ENCODE assay signal across 8 cellular contexts in the genomic region with DNA sequence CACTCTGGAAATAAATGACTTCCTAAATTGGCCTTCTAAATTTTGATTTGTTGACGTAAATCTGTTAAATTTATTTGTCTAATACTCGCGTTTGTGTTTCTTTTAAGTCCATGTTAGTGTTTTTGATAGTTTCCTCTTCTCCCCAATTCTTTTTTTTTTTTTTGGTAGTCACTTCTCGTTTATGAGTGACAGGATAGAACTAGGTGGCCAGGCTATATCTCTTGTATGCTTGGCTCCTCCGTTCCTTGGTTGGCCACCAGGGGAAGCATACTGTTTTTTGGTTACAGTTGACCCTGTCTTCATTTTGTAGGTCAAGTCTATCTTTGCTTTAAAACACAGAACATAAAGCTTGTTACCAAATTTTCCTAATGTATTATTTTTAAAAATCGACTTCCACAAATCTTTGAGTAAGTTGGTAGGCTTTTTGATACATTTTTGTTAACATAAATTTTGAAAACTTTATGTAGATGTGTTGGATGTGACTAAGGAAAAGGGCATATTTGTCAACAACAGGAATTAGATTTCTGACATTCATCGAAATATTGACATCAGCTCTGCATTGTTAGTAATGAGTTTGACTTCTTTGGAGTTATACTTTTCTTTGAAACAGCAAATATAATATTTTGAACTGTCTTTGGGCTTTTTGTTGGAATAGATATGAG. TPM values are rescaled to one million over a fixed set of nuclear protein-coding genes. Genes with fewer than 3 reads are reported as not detected.
DNase-seq lines count a peak whose midpoint lies in the region; ATAC-seq, FAIRE-seq and TF ChIP-seq lines count a peak whose summit lies in the region.

No MANE protein-coding gene starts in this region.

- no peak overlapping the region for H3K27ac ChIP-seq in C4-2B
- H3K27ac ChIP-seq in GM12878 (ENCODE audit: control insufficient read depth, insufficient read depth), result no peak overlapping the region
- no peak overlapping the region for H3K27ac ChIP-seq in skeletal muscle tissue (ENCODE audit: low read depth, low read length)

- in situ Hi-C loops in GM12878 (cut with MboI), result no loop called here

- TF ChIP-seq CTCF in C4-2B (conservative IDR thresholded peaks at IDR 0.05), result peak; percentile 93
- peak; percentile 77 to 94 (median 86) for TF ChIP-seq CTCF in GM12878 (IDR thresholded peaks at IDR 0.05 in 2 of 3, conservative IDR thresholded peaks at IDR 0.05 in 1 of 3; ENCODE audit: control insufficient read depth in 2 of 3, extremely low read depth in 1 of 3, insufficient read depth in 1 of 3, low read depth in 3 of 3, low read length in 3 of 3)

- DNase-seq in NCI-H1930 (lab: John Stamatoyannopoulos, UW) (peak; percentile 9 to 52), T-helper 17 cell (peak in 2 of 3 donors; percentile 17 to 42), GM12878 (ENCODE audit: low read depth, low spot score) (peak; percentile 66), hippocampal formation (lab: John Stamatoyannopoulos, UW) (peak; percentile 17 to 41)

- TF ChIP-seq RAD21 in GM12878 (IDR thresholded peaks at IDR 0.05; ENCODE audit: insufficient read depth, low read depth, low read length), result peak; percentile 74

- WGBS in GM12878 (ENCODE audit: insufficient coverage, insufficient replicate concordance, low lambda C conversion rate, missing lambda C conversion rate), result 3% methylated on average over 7 of the region's 7 CpGs

- peak; percentile 94 for FAIRE-seq in GM12878 (lab: Jason Lieb, UNC)

- SMC1A ChIA-PET in GM12878 (lab: Charles Lee; ENCODE audit: uncharacterized antibody, unreplicated experiment), result interaction anchor here (0.5 to 2.7 kb wide), 25 partner anchors 9 to 227 kb away, joined by 3 to 68 read pairs (median 4); no protein-coding TSS in a partner anchor

- H3K36me3 Mint-ChIP-seq in T-helper 17 cell (ENCODE audit: low read depth), result no peaks in the 10 kb centered on the region

- H3K36me3 ChIP-seq in GM12878 (ENCODE audit: control insufficient read depth in 2 of 2, insufficient read depth in 2 of 2, low read length in 1 of 2) (no peaks in the 10 kb centered on the region), skeletal muscle tissue (ENCODE audit: control insufficient read depth in 3 of 3, insufficient read depth in 3 of 3, low read length in 3 of 3) (peaks cover 0 to 1% (median 0%) of the 10 kb centered on the region in 3 donors)

- no peak overlapping the region for H2AFZ ChIP-seq in GM12878 (ENCODE audit: control insufficient read depth, low read depth, low read length)

- H3K27ac Mint-ChIP-seq in T-helper 17 cell, result peak overlapping the region; percentile 83

- peaks cover 18% of the 10 kb centered on the region for H3K4me1 Mint-ChIP-seq in T-helper 17 cell

- peak; percentile 33 for ATAC-seq in GM21786 (IDR thresholded peaks at IDR 0.05; ENCODE audit: unreplicated experiment)
- no peak for ATAC-seq in T-helper 17 cell
- ATAC-seq in GM12878, result peak; percentile 59
- ATAC-seq in HG03139 (IDR thresholded peaks at IDR 0.05; ENCODE audit: unreplicated experiment), result no peak

- BruUV-seq in GM12878 (replicated peaks; lab: Mats Ljungman, UMichigan), result no TSS peak

- no peak for TF ChIP-seq EP300 in GM12878 (IDR thresholded peaks at IDR 0.05; ENCODE audit: borderline replicate concordance in 1 of 2, control insufficient read depth in 1 of 2, low read depth in 2 of 2, low read length in 2 of 2)

- no peak for TF ChIP-seq POLR2A in GM12878 (IDR thresholded peaks at IDR 0.05; ENCODE audit: low read depth, low read length)

- H3K4me1 ChIP-seq in GM12878 (ENCODE audit: control insufficient read depth, insufficient read depth, low read length) (0 out of 2 replicates have a peak, but pooled peaks cover 4% of the 10 kb centered on the region), skeletal muscle tissue (ENCODE audit: control insufficient read depth in 3 of 3, insufficient read depth in 3 of 3, low read length in 3 of 3) (peaks cover 13 to 16% (median 15%) of the 10 kb centered on the region in 3 donors)

- H3K9me3 ChIP-seq in T-helper 17 cell (ENCODE audit: control insufficient read depth, low read length, poor library complexity, severe bottlenecking) (no peaks in the 10 kb centered on the region), GM12878 (replicated peaks; ENCODE audit: control insufficient read depth, insufficient read depth, low read length) (no peaks in the 10 kb centered on the region), skeletal muscle tissue (ENCODE audit: control insufficient read depth in 3 of 3, low read length in 3 of 3) (no peaks in the 10 kb centered on the region)

- POLR2A ChIA-PET in GM12878 (lab: Charles Lee), result interaction anchor here (0.5 to 3.3 kb wide), 7 partner anchors 9 to 799 kb away, joined by 3 to 24 read pairs (median 4); no protein-coding TSS in a partner anchor

- intact Hi-C loops in GM12878 (cut with micrococcal nuclease; ENCODE audit: unreplicated experiment), result loop anchor here (5.0 to 10.0 kb wide), 2 partner anchors 78 to 320 kb away; no protein-coding TSS in a partner anchor

- peak overlapping the region; percentile 95 for H3K4me3 Mint-ChIP-seq in T-helper 17 cell

- H3K27me3 ChIP-seq in GM12878 (replicated peaks in 1 of 2; ENCODE audit: control insufficient read depth in 2 of 2, insufficient read depth in 2 of 2, low read length in 1 of 2) (no peaks in the 10 kb centered on the region; a peak in 1 of 4 replicates), skeletal muscle tissue (ENCODE audit: control insufficient read depth in 3 of 3, insufficient read depth in 3 of 3, low read length in 3 of 3) (no peaks in the 10 kb centered on the region)

- H3K9ac ChIP-seq in GM12878 (ENCODE audit: control insufficient read depth, insufficient read depth, low read length), result peak overlapping the region; percentile 65
- H3K9ac ChIP-seq in skeletal muscle tissue (ENCODE audit: low read depth in 1 of 3, low read length in 3 of 3), result peak overlapping the region in 1 of 3 donors; percentile 51

- H3K4me2 ChIP-seq in GM12878 (ENCODE audit: control insufficient read depth, insufficient read depth), result peak overlapping the region; percentile 88

- RAD21 ChIA-PET in GM12878 (lab: Charles Lee; ENCODE audit: unreplicated experiment), result interaction anchor here (0.6 to 2.8 kb wide), 15 partner anchors 8 to 233 kb away, joined by 3 to 26 read pairs (median 5); no protein-coding TSS in a partner anchor

- no peaks in the 10 kb centered on the region for H3K27me3 Mint-ChIP-seq in T-helper 17 cell

- CTCF ChIA-PET in GM12878 (lab: Yijun Ruan, JAX), result interaction anchor here (0.6 to 4.6 kb wide), 37 partner anchors 9 to 1070 kb away, joined by 3 to 78 read pairs (median 5); no protein-coding TSS in a partner anchor

- H4K20me1 ChIP-seq in GM12878 (ENCODE audit: control insufficient read depth, insufficient read depth), result no peaks in the 10 kb centered on the region

- peak overlapping the region; percentile 86 for H3K4me3 ChIP-seq in GM12878
- H3K4me3 ChIP-seq in skeletal muscle tissue (ENCODE audit: low read length in 3 of 3), result peak overlapping the region in 2 of 3 donors; percentile 77 to 79

- H3K79me2 ChIP-seq in GM12878 (ENCODE audit: control insufficient read depth, insufficient read depth, low read length), result peaks cover 33% of the 10 kb centered on the region

TF ChIP-seq in GM12878, 131 proteins besides CTCF, POLR2A, EP300 and RAD21 (continues in another document):
- TF ChIP-seq CBFB (IDR thresholded peaks at IDR 0.05; ENCODE audit: low read depth) (no peak), ZNF24 (IDR thresholded peaks at IDR 0.05) (no peak), RFX5 (IDR thresholded peaks at IDR 0.05; ENCODE audit: low read depth, low read length) (no peak), KDM1A (IDR thresholded peaks at IDR 0.05; ENCODE audit: borderline replicate concordance) (no peak), ZZZ3 (IDR thresholded peaks at IDR 0.05; ENCODE audit: control insufficient read depth, insufficient read length, low read depth) (no peak)
- TF ChIP-seq, protein P1, sequence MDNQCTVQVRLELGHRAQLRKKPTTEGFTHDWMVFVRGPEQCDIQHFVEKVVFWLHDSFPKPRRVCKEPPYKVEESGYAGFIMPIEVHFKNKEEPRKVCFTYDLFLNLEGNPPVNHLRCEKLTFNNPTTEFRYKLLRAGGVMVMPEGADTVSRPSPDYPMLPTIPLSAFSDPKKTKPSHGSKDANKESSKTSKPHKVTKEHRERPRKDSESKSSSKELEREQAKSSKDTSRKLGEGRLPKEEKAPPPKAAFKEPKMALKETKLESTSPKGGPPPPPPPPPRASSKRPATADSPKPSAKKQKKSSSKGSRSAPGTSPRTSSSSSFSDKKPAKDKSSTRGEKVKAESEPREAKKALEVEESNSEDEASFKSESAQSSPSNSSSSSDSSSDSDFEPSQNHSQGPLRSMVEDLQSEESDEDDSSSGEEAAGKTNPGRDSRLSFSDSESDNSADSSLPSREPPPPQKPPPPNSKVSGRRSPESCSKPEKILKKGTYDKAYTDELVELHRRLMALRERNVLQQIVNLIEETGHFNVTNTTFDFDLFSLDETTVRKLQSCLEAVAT (IDR thresholded peaks at IDR 0.05), result peak; percentile 24; the same call in 1 of the 2 replicates

RNA-seq across cellular contexts. Expression of gene RCOR1, which starts 2.2 kb away (rescaled TPM):
- total RNA-seq in T-helper 17 cell (10 to 100 TPM; 17.9 to 33.5 TPM), GM12878 (2014; rRNA removed) (4.1 and 4.3 TPM in 2 replicates), GM12878 (2014; rRNA removed; fragmentation: Illumina TruSeq; extraction: Trizol) (6.5 and 9.4 TPM in 2 replicates), GM12878 (2021) (10.4 and 12.2 TPM in 2 replicates), skeletal muscle tissue (10.4 TPM)
- total RNA-seq in GM12878 (2013; cell fraction: nucleolus; rRNA removed), result 26.6 and 29.6 TPM in 2 replicates
- polyA plus RNA-seq in GM12878 (2011; ENCODE audit: low read depth), result 4.0 TPM
- polyA plus RNA-seq in GM12878 (2011; rRNA removed) (10.3 and 11.2 TPM in 2 replicates), GM12878 (2014; fragmentation: Illumina TruSeq; extraction: Trizol) (8.1 and 8.6 TPM in 2 replicates), GM12878 (2014; fragmentation: Nextera tagmentation; extraction: Ambion mirVana) (1 to 10 TPM; 1.9 to 2.2 TPM), GM12878 (2014; rRNA removed) (4.8 and 5.0 TPM in 2 replicates), GM12878 (2016; fragmentation: Nextera tagmentation; extraction: Ambion mirVana) (1 to 10 TPM; 1.6 to 1.8 TPM)
- 5.1 and 7.3 TPM in 2 replicates for polyA plus RNA-seq in GM12878 (2011; cell fraction: cytosol; rRNA removed)
- 9.4 and 13.1 TPM in 2 replicates for polyA plus RNA-seq in GM12878 (2011; cell fraction: nucleus; rRNA removed)
- 4.8 and 6.6 TPM in 2 replicates for polyA plus RNA-seq in GM12878 (2012)
- 11.4 and 11.7 TPM in 2 replicates for polyA minus RNA-seq in GM12878 (2011; rRNA and poly(A)+ RNA removed)
- 4.0 and 5.1 TPM in 2 replicates for polyA minus RNA-seq in GM12878 (2011; cell fraction: cytosol; rRNA and poly(A)+ RNA removed)
- polyA minus RNA-seq in GM12878 (2011; cell fraction: nucleus; rRNA and poly(A)+ RNA removed), result 6.2 and 11.2 TPM in 2 replicates

Comparison
In these comparisons a context has a peak if more than half of its experiments do, and no peak if none do; other contexts are left out.
1. ATAC-seq: peak in GM21786 (single experiment) and GM12878 (single experiment); none in T-helper 17 cell (single experiment) and HG03139 (single experiment).
2. Peak in every context shown above with its lines, with median percentiles within 50 percentile points of each other: DNase-seq.